Comparison of ENCODE assay signal across 24 cellular contexts in genomic region chr10:103478671-103479070, GRCh38. TPM values are rescaled to one million over a fixed set of nuclear protein-coding genes. Genes with fewer than 3 reads are reported as not detected.
"Had no signal": no experiment of that assay in that cellular context is flagged by ENCODE, and none has a peak within 500 bp of the region (broad histone marks: within the 10 kb centered on the region; RNA-seq: fewer than 3 reads in every experiment).

No MANE protein-coding gene starts in this region.

- DNase-seq: effector memory CD4-positive, alpha-beta T cell; heart left ventricle; hippocampal formation; left colon; left ventricle myocardium superior; mucosa of descending colon; pancreas; right cardiac atrium; stimulated activated CD4-positive, alpha-beta T cell treated with anti-CD3 and anti-CD28 coated beads, Interleukin-12 subunit alpha, Interleukin-12 subunit beta, amount 100 ng/mL, for 4 hours; stimulated activated naive CD8-positive, alpha-beta T cell treated with anti-CD3 and anti-CD28 coated beads, Interleukin-15, Interleukin-2, amounts not matched to agents 100 U/mL and 50 U/mL, for 24 hours; tibial artery; upper lobe of right lung had no signal

- H3K27ac ChIP-seq: heart left ventricle, pancreas, suprapubic skin, tibial artery, upper lobe of right lung had no signal

- FAIRE-seq: endometrium, frontal cortex, pancreas, small intestine had no signal

- H3K36me3 ChIP-seq: heart left ventricle, pancreas, suprapubic skin, tibial artery, upper lobe of right lung had no signal

- H3K4me3 ChIP-seq: heart left ventricle, lung, mucosa of descending colon, pancreas, suprapubic skin, tibial artery, upper lobe of right lung had no signal

- H3K9me3 ChIP-seq: heart left ventricle, mucosa of descending colon, pancreas, suprapubic skin, tibial artery, upper lobe of right lung had no signal

- ATAC-seq: left ventricle myocardium superior; naive thymus-derived CD8-positive, alpha-beta T cell; pancreas; stimulated activated naive CD8-positive, alpha-beta T cell treated with anti-CD3 and anti-CD28 coated beads, Interleukin-15, Interleukin-2, amounts not matched to agents 100 U/mL and 50 U/mL, for 24 hours had no signal

- H3K4me1 ChIP-seq: upper lobe of right lung had no signal

- H3K27me3 ChIP-seq: heart left ventricle, pancreas, suprapubic skin, upper lobe of right lung had no signal

RNA-seq across cellular contexts. Expression of gene CALHM3, which starts 0.4 kb away (rescaled TPM):
- total RNA-seq: esophagus mucosa; fibroblast of lung; frontal cortex; glomerular endothelial cell; heart left ventricle; kidney epithelial cell; left colon; left ventricle myocardium superior; mucosa of descending colon; naive thymus-derived CD8-positive, alpha-beta T cell; right cardiac atrium; suprapubic skin; upper lobe of right lung had no signal
- polyA plus RNA-seq: fibroblast of lung; heart left ventricle; naive thymus-derived CD8-positive, alpha-beta T cell; neural cell; right cardiac atrium; small intestine had no signal

RNA-seq across cellular contexts. Expression of gene NEURL1, which starts 14.8 kb away (rescaled TPM):
- total RNA-seq: fibroblast of lung, left ventricle myocardium superior had no signal

RNA-seq across cellular contexts. Expression of gene CALHM1, which starts 20.0 kb away (rescaled TPM):
- total RNA-seq: fibroblast of lung; frontal cortex; glomerular endothelial cell; heart left ventricle; kidney epithelial cell; left colon; left ventricle myocardium superior; lung; mucosa of descending colon; naive thymus-derived CD8-positive, alpha-beta T cell; progenitor cell of endocrine pancreas; right cardiac atrium; suprapubic skin; upper lobe of right lung had no signal
- polyA plus RNA-seq: fibroblast of lung, heart left ventricle, lung, neural cell, pancreas, right cardiac atrium had no signal

RNA-seq across cellular contexts. Expression of gene CALHM2, which starts 26.5 kb away (rescaled TPM):
- polyA plus RNA-seq: neural cell had no signal
